35 cellular contexts compared by ENCODE assay signal in genomic region chr19:50222691-50223438, GRCh38. TPM values are rescaled to one million over a fixed set of nuclear protein-coding genes. Genes with fewer than 3 reads are reported as not detected.
"Had no signal": no experiment of that assay in that cellular context is flagged by ENCODE, and none has a peak within 500 bp of the region (broad histone marks: within the 10 kb centered on the region; RNA-seq: fewer than 3 reads in every experiment).

No MANE protein-coding gene starts in this region.

- H3K27me3 ChIP-seq: adrenal gland, ascending aorta, breast epithelium, cardiac muscle cell, colonic mucosa, foreskin keratinocyte, gastrocnemius medialis, heart left ventricle had no signal

- H3K27ac ChIP-seq: adrenal gland, ascending aorta, breast epithelium, cardiac muscle cell, colonic mucosa, esophagus muscularis mucosa, foreskin keratinocyte, gastrocnemius medialis, heart left ventricle, WERI-Rb-1 had no signal

- ATAC-seq: activated CD4-positive, CD25-positive, alpha-beta regulatory T cell treated with anti-CD3 and anti-CD28 coated beads, Interleukin-2, amount 50 U/mL, for 24 hours; activated CD8-positive, alpha-beta T cell treated with anti-CD3 and anti-CD28 coated beads for 36 hours; activated T-cell treated with anti-CD3 and anti-CD28 coated beads, Interleukin-2, amount 50 U/mL, for 4 hours; activated T-helper 17 cell treated with anti-CD3 and anti-CD28 coated beads, Interleukin-2, amount 50 U/mL, for 72 hours; foreskin keratinocyte; gastrocnemius medialis; heart left ventricle; T-helper 17 cell had no signal

- H3K36me3 ChIP-seq: adrenal gland, breast epithelium, cardiac muscle cell, colonic mucosa, WERI-Rb-1 had no signal

- H3K4me1 ChIP-seq: adrenal gland, ascending aorta, breast epithelium, colonic mucosa, esophagus muscularis mucosa, foreskin keratinocyte, gastrocnemius medialis had no signal

- H3K36me3 Mint-ChIP-seq: activated naive CD8-positive, alpha-beta T cell had no signal

- H3K4me1 Mint-ChIP-seq: activated B cell treated with CpG ODN at 0.5 μM for 24 hours; activated T-helper 17 cell treated with anti-CD3 and anti-CD28 coated beads, Interleukin-2, amount 50 U/mL, for 72 hours; brain; T-helper 17 cell had no signal

- H3K27ac Mint-ChIP-seq: activated B cell treated with CpG ODN at 0.5 μM for 24 hours; activated CD8-positive, alpha-beta T cell treated with anti-CD3 and anti-CD28 coated beads for 36 hours; activated naive CD8-positive, alpha-beta T cell; activated T-helper 17 cell treated with anti-CD3 and anti-CD28 coated beads, Interleukin-2, amount 50 U/mL, for 72 hours; brain; T-helper 17 cell; T-helper 2 cell treated with Interferon-gamma antibody and Interleukin-4, amounts not matched to agents 5 μg/mL and 100 μg/mL, for 36 hours had no signal

- H3K4me3 ChIP-seq: adrenal gland, ascending aorta, breast epithelium, cardiac muscle cell, colonic mucosa, esophagus muscularis mucosa, gastrocnemius medialis, heart left ventricle had no signal

- H3K4me3 Mint-ChIP-seq: activated B cell treated with CpG ODN at 0.5 μM for 24 hours; activated CD8-positive, alpha-beta T cell treated with anti-CD3 and anti-CD28 coated beads for 36 hours; activated naive CD8-positive, alpha-beta T cell; activated T-cell treated with anti-CD3 and anti-CD28 coated beads, Interleukin-2, amount 50 U/mL, for 4 hours; activated T-helper 17 cell treated with anti-CD3 and anti-CD28 coated beads, Interleukin-2, amount 50 U/mL, for 72 hours; brain; T-helper 17 cell; T-helper 2 cell treated with Interferon-gamma antibody and Interleukin-4, amounts not matched to agents 5 μg/mL and 100 μg/mL, for 36 hours had no signal

- H3K27me3 Mint-ChIP-seq: brain had no signal

- DNase-seq: activated B cell treated with CpG ODN at 0.5 μM for 24 hours; activated CD4-positive, alpha-beta T cell treated with anti-CD3 and anti-CD28 coated beads for 48 hours; activated CD4-positive, alpha-beta T cell treated with anti-CD3 and anti-CD28 coated beads, Interleukin-2, amount 50 U/mL, for 1 hour; activated CD4-positive, alpha-beta T cell treated with anti-CD3 and anti-CD28 coated beads, Interleukin-2, amount 50 U/mL, for 48 hours; activated CD8-positive, alpha-beta memory T cell treated with anti-CD3 and anti-CD28 coated beads for 24 hours; activated CD8-positive, alpha-beta T cell treated with anti-CD3 and anti-CD28 coated beads for 36 hours; activated effector memory CD4-positive, alpha-beta T cell treated with Interleukin-2 at 50 U/mL for 16 hours; activated gamma-delta T cell treated with Interleukin-2 at 50 U/mL for 16 hours; activated naive CD4-positive, alpha-beta T cell treated with anti-CD3 and anti-CD28 coated beads, Interleukin-2, amount 50 U/mL, for 16 hours; activated naive CD4-positive, alpha-beta T cell treated with Interleukin-2 at 50 U/mL for 16 hours; activated T-cell treated with anti-CD3 and anti-CD28 coated beads, Interleukin-2, amount 50 U/mL, for 4 hours; adrenal gland; amygdala; central memory CD4-positive, alpha-beta T cell; cerebellar nuclear complex; colonic mucosa; effector CD8-positive, alpha-beta T cell; foreskin keratinocyte; gastrocnemius medialis; glutamatergic neuron; heart left ventricle; T-helper 1 cell; T-helper 17 cell; T1000; WERI-Rb-1 had no signal

- H3K9me3 ChIP-seq: adrenal gland, ascending aorta, breast epithelium, colonic mucosa, gastrocnemius medialis had no signal

RNA-seq across cellular contexts. Expression of gene MYH14, which starts 19.4 kb away (rescaled TPM):
- total RNA-seq: activated B cell treated with CpG ODN at 0.5 μM for 24 hours; activated CD8-positive, alpha-beta T cell treated with anti-CD3 and anti-CD28 coated beads for 36 hours; activated T-helper 17 cell treated with anti-CD3 and anti-CD28 coated beads, Interleukin-2, amount 50 U/mL, for 72 hours; T-helper 17 cell had no signal

RNA-seq across cellular contexts. Expression of gene IZUMO2, which starts 59.8 kb away (rescaled TPM):
- total RNA-seq: activated B cell treated with CpG ODN at 0.5 μM for 24 hours; activated CD8-positive, alpha-beta T cell treated with anti-CD3 and anti-CD28 coated beads for 36 hours; activated T-cell treated with anti-CD3 and anti-CD28 coated beads, Interleukin-2, amount 50 U/mL, for 4 hours; activated T-helper 17 cell treated with anti-CD3 and anti-CD28 coated beads, Interleukin-2, amount 50 U/mL, for 72 hours; adrenal gland; ascending aorta; breast epithelium; cardiac muscle cell; dermis microvascular lymphatic vessel endothelial cell; esophagus muscularis mucosa; foreskin keratinocyte; gastrocnemius medialis; heart left ventricle; T-helper 17 cell had no signal
- polyA plus RNA-seq: adrenal gland, cardiac muscle cell, foreskin keratinocyte, heart left ventricle had no signal
